In the genomic region with DNA sequence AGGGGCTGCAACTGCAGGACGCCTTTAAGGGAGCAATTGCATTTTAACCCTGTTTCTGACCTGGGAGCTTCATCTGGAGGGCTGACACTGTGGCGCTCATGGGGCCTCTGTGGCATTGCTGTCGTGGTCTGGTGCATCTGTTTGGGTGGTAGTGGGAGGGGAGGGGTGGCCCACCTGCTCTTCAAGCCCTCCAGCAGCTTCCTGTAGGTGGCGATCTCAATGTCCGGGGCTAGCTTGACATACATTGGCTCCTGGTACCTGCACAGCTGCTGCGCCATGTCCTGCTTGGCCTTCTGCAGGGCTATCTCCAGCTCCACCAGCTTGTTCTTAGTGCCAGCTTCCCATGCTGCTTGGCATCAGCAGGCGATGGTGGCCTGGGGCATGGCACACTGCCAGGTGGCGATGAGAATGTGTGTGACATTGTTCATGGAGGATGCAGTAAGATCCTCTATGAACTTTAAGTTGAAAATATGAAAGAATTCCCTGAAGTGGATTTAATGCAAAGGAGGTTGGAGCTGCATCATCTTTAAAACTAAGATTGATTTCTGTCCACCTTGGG, we compare ENCODE assay signal across 37 cellular contexts. TPM values are rescaled to one million over a fixed set of nuclear protein-coding genes. Genes with fewer than 3 reads are reported as not detected.
DNase-seq lines count a peak whose midpoint lies in the region; ATAC-seq and TF ChIP-seq lines count a peak whose summit lies in the region.
"Had no signal": no experiment of that assay in that cellular context is flagged by ENCODE, and none has a peak within 500 bp of the region (broad histone marks: within the 10 kb centered on the region; RNA-seq: fewer than 3 reads in every experiment).

No MANE protein-coding gene starts in this region.

- H3K79me1 ChIP-seq in H9 (ENCODE audit: insufficient read depth, low read depth, low read length, poor library complexity, severe bottlenecking): no peaks in the 10 kb centered on the region

- H3K4me1 Mint-ChIP-seq in H9 (peaks cover 8 to 9% of the 10 kb centered on the region in 2 experiments), Calu3 (ENCODE audit: low read depth, unreplicated experiment) (no peaks in the 10 kb centered on the region)
- H3K4me1 Mint-ChIP-seq: activated naive CD8-positive, alpha-beta T cell treated with anti-CD3 and anti-CD28 coated beads for 36 hours; B cell; CD4-positive, alpha-beta memory T cell; naive B cell had no signal

- no peaks in the 10 kb centered on the region for H3K9me2 ChIP-seq in OCI-LY1 (ENCODE audit: low read depth, low read length)

- H3K9ac ChIP-seq in H9 (ENCODE audit: extremely low read depth, insufficient read length, low read length) (no peak overlapping the region), OCI-LY1 (ENCODE audit: low read length) (no peak overlapping the region)

- no peak overlapping the region for H2BK15ac ChIP-seq in H9 (ENCODE audit: low read depth, low read length)

- H3K4me3 ChIP-seq in A673 (ENCODE audit: low read depth, low read length, poor library complexity, severe bottlenecking) (no peak overlapping the region), OCI-LY1 (ENCODE audit: low read depth, low read length, poor library complexity, severe bottlenecking) (no peak overlapping the region), iPS DF 6.9 (ENCODE audit: low read length) (no peak overlapping the region)
- H3K4me3 ChIP-seq: GM12878, PC-9, smooth muscle cell, thoracic aorta had no signal

- peaks cover 10% of the 10 kb centered on the region for H3K27me3 Mint-ChIP-seq in H9 (ENCODE audit: low read depth)
- peaks cover 36% of the 10 kb centered on the region for H3K27me3 Mint-ChIP-seq in Calu3 (ENCODE audit: unreplicated experiment)
- H3K27me3 Mint-ChIP-seq: activated naive CD8-positive, alpha-beta T cell treated with anti-CD3 and anti-CD28 coated beads for 36 hours had no signal

- H3K23ac ChIP-seq in H9 (ENCODE audit: insufficient read length, low read depth, low read length): no peak overlapping the region

- no peaks in the 10 kb centered on the region for H3K36me3 ChIP-seq in A673 (ENCODE audit: insufficient read depth, low read length, poor library complexity, severe bottlenecking)
- H3K36me3 ChIP-seq in OCI-LY1 (ENCODE audit: insufficient read depth, low read length): no peaks in the 10 kb centered on the region
- no peaks in the 10 kb centered on the region for H3K36me3 ChIP-seq in iPS DF 6.9 (ENCODE audit: control insufficient read depth, insufficient read depth, low read length)
- H3K36me3 ChIP-seq: thoracic aorta had no signal

- intact Hi-C loops in A673 (cut with micrococcal nuclease; ENCODE audit: unreplicated experiment): no loop called here
- intact Hi-C loops in Calu3 (cut with micrococcal nuclease; ENCODE audit: unreplicated experiment): no loop called here

- no peak overlapping the region for H4K5ac ChIP-seq in H9 (ENCODE audit: insufficient read length, low read depth, low read length)

- no peak overlapping the region for H2BK12ac ChIP-seq in H9 (ENCODE audit: insufficient read length, low read depth, low read length)

- no peak overlapping the region for H2BK5ac ChIP-seq in H9 (ENCODE audit: insufficient read length, low read length)

- H3K18ac ChIP-seq in H9 (ENCODE audit: insufficient read length, low read depth, low read length): no peak overlapping the region

- H3K4me2 ChIP-seq in H9 (ENCODE audit: insufficient read depth, insufficient read length, low read length) (no peak overlapping the region), OCI-LY1 (ENCODE audit: low read length) (no peak overlapping the region)
- H3K4me2 ChIP-seq: PC-9, smooth muscle cell had no signal

- no peak overlapping the region for H4K8ac ChIP-seq in H9 (replicated peaks; ENCODE audit: insufficient read length, low read depth, low read length)

- H3K4me1 ChIP-seq in A673 (ENCODE audit: insufficient read depth, low read length, poor library complexity, severe bottlenecking): no peaks in the 10 kb centered on the region
- no peaks in the 10 kb centered on the region for H3K4me1 ChIP-seq in H9 (ENCODE audit: insufficient read depth, low read length)
- no peaks in the 10 kb centered on the region for H3K4me1 ChIP-seq in OCI-LY1 (ENCODE audit: insufficient read depth, low read length, severe bottlenecking)
- no peaks in the 10 kb centered on the region for H3K4me1 ChIP-seq in iPS DF 6.9 (ENCODE audit: control insufficient read depth, insufficient read depth, low read length)

- H3F3A ChIP-seq in OCI-LY1 (ENCODE audit: insufficient read depth, low read length): no peaks in the 10 kb centered on the region

- H3K4me3 Mint-ChIP-seq in H9 (no peak overlapping the region), Calu3 (ENCODE audit: low read depth, unreplicated experiment) (no peak overlapping the region)
- H3K4me3 Mint-ChIP-seq: activated CD8-positive, alpha-beta memory T cell treated with anti-CD3 and anti-CD28 coated beads, Interleukin-2, amount 10 ng/mL, durations not matched to agents 7 days and 5 days; activated naive CD8-positive, alpha-beta T cell treated with anti-CD3 and anti-CD28 coated beads for 36 hours; activated T-cell treated with anti-CD3 and anti-CD28 coated beads, Interleukin-2, amount 50 U/mL, for 4 hours; B cell; CD4-positive, alpha-beta memory T cell; effector memory CD8-positive, alpha-beta T cell; HFFc6; naive B cell; stimulated activated naive CD8-positive, alpha-beta T cell treated with anti-CD3 and anti-CD28 coated beads, Interleukin-15, Interleukin-2, amounts not matched to agents 100 ng/mL and 50 ng/mL, for 24 hours; T-helper 17 cell had no signal

- no peak overlapping the region for H2AFZ ChIP-seq in H9 (ENCODE audit: low read length)
- no peak overlapping the region for H2AFZ ChIP-seq in OCI-LY1 (ENCODE audit: low read length)
- H2AFZ ChIP-seq: PC-9 had no signal

- H3K9me3 ChIP-seq in A673 (ENCODE audit: low read depth, low read length, poor library complexity, severe bottlenecking) (no peaks in the 10 kb centered on the region), H9 (ENCODE audit: control insufficient read depth, low read depth, low read length) (no peaks in the 10 kb centered on the region), OCI-LY1 (ENCODE audit: low read length) (no peaks in the 10 kb centered on the region), iPS DF 6.9 (ENCODE audit: control insufficient read depth, insufficient read depth, low read length) (no peaks in the 10 kb centered on the region)
- H3K9me3 ChIP-seq: thoracic aorta had no signal

- H3K79me2 ChIP-seq in H9 (ENCODE audit: insufficient read depth, low read length) (no peaks in the 10 kb centered on the region), OCI-LY1 (ENCODE audit: insufficient read depth, low read length) (no peaks in the 10 kb centered on the region)

- H2BK20ac ChIP-seq in H9 (ENCODE audit: low read depth, low read length, poor library complexity, severe bottlenecking): no peak overlapping the region

- no peak overlapping the region for H3K56ac ChIP-seq in H9 (ENCODE audit: insufficient read length, low read depth, low read length)

- peaks cover 0 to 4% (median 0%) of the 10 kb centered on the region in 3 experiments; a peak in 2 of 7 replicates for H3K36me3 Mint-ChIP-seq in H9 (ENCODE audit: insufficient read depth in 1 of 3, low read depth in 3 of 3)
- H3K36me3 Mint-ChIP-seq in Calu3 (ENCODE audit: insufficient read depth, unreplicated experiment): no peaks in the 10 kb centered on the region
- H3K36me3 Mint-ChIP-seq: activated CD8-positive, alpha-beta memory T cell treated with anti-CD3 and anti-CD28 coated beads, Interleukin-2, amount 10 ng/mL, durations not matched to agents 7 days and 5 days; activated naive CD8-positive, alpha-beta T cell treated with anti-CD3 and anti-CD28 coated beads for 36 hours; CD4-positive, alpha-beta memory T cell had no signal

- peaks cover 5 to 7% of the 10 kb centered on the region in 2 experiments; a peak in 3 of 5 replicates for H3K9me3 Mint-ChIP-seq in H9
- no peaks in the 10 kb centered on the region for H3K9me3 Mint-ChIP-seq in Calu3 (ENCODE audit: low read depth, unreplicated experiment)
- H3K9me3 Mint-ChIP-seq: activated naive CD8-positive, alpha-beta T cell treated with anti-CD3 and anti-CD28 coated beads for 36 hours; activated T-cell treated with anti-CD3 and anti-CD28 coated beads, Interleukin-2, amount 50 U/mL, for 4 hours; effector memory CD8-positive, alpha-beta T cell; HFFc6; stimulated activated naive CD8-positive, alpha-beta T cell treated with anti-CD3 and anti-CD28 coated beads, Interleukin-15, Interleukin-2, amounts not matched to agents 100 ng/mL and 50 ng/mL, for 24 hours had no signal

- ATAC-seq in GM19455 (IDR thresholded peaks at IDR 0.05; ENCODE audit: unreplicated experiment): no peak
- ATAC-seq: activated CD4-positive, CD25-positive, alpha-beta regulatory T cell treated with anti-CD3 and anti-CD28 coated beads, Interleukin-2, amount 50 U/mL, for 24 hours; activated CD8-positive, alpha-beta memory T cell treated with anti-CD3 and anti-CD28 coated beads, Interleukin-2, amount 10 ng/mL, durations not matched to agents 7 days and 5 days; activated T-cell treated with anti-CD3 and anti-CD28 coated beads, Interleukin-2, amount 50 U/mL, for 4 hours; effector memory CD8-positive, alpha-beta T cell; GM12878; right cardiac atrium; Right ventricle myocardium inferior; T-helper 17 cell had no signal

- no peak overlapping the region for H2AK5ac ChIP-seq in H9 (ENCODE audit: insufficient read length, low read length)

- H3K23me2 ChIP-seq in H9 (ENCODE audit: insufficient read length, low read depth, low read length, poor library complexity, severe bottlenecking): peaks cover 3% of the 10 kb centered on the region

- CTCF ChIA-PET in A673 (lab: Charles Lee) (no interaction called here), Calu3 (lab: Charles Lee) (interaction anchor here (0.7 kb wide), 1 partner anchor 754 kb away, joined by 6 read pairs; no protein-coding TSS in a partner anchor)

- H3K14ac ChIP-seq in H9 (ENCODE audit: insufficient read depth, low read length): no peak overlapping the region

- no peak overlapping the region for H3T11ph ChIP-seq in H9 (ENCODE audit: low read length)

- H3K27me3 ChIP-seq in A673 (replicated peaks; ENCODE audit: insufficient read depth, low read depth, low read length, poor library complexity) (no peaks in the 10 kb centered on the region), H9 (ENCODE audit: insufficient read depth, low read length) (no peaks in the 10 kb centered on the region), OCI-LY1 (ENCODE audit: insufficient read depth, low read length) (no peaks in the 10 kb centered on the region; the same call in 1 of the 2 replicates), iPS DF 6.9 (ENCODE audit: control insufficient read depth, insufficient read depth, low read length) (no peaks in the 10 kb centered on the region)

- H4K20me1 ChIP-seq in H9 (ENCODE audit: control insufficient read depth, insufficient read depth, insufficient read length): no peaks in the 10 kb centered on the region
- H4K20me1 ChIP-seq in OCI-LY1 (ENCODE audit: insufficient read depth, low read length): no peaks in the 10 kb centered on the region

- DNase-seq in A673 (ENCODE audit: low spot score) (no peak), H9 (peak; percentile 73), iPS DF 6.9 (ENCODE audit: low read depth, low spot score) (peak; percentile 20), NCI-H187 (lab: John Stamatoyannopoulos, UW) (no peak), inferior parietal cortex (ENCODE audit: extremely low spot score) (no peak), Calu3 (no peak)
- DNase-seq: activated CD4-positive, alpha-beta T cell treated with anti-CD3 and anti-CD28 coated beads, Interleukin-2, amount 50 U/mL, for 4 hours; activated CD8-positive, alpha-beta memory T cell treated with anti-CD3 and anti-CD28 coated beads, Interleukin-2, amount 10 ng/mL, durations not matched to agents 7 days and 5 days; activated gamma-delta T cell; activated naive CD8-positive, alpha-beta T cell treated with anti-CD3 and anti-CD28 coated beads for 36 hours; activated T-cell treated with anti-CD3 and anti-CD28 coated beads, Interleukin-2, amount 50 U/mL, for 4 hours; anterior cingulate cortex; CD4-positive, alpha-beta memory T cell; effector memory CD8-positive, alpha-beta T cell; erythroblast; HFFc6; midbrain; naive B cell; NCI-H1694 treated with DMSO at 0.1 percent for 48 hours; NCI-H2171 treated with DMSO at 0.1 percent for 48 hours; NCI-H510A treated with DMSO at 0.1 percent for 48 hours; PC-9; right cardiac atrium; stimulated activated CD4-positive, alpha-beta T cell treated with anti-CD3 and anti-CD28 coated beads, Interleukin-1b, Interleukin-23, amount 100 ng/mL, for 48 hours; T-helper 17 cell had no signal

- WGBS in H9 (ENCODE audit: extremely low coverage, insufficient read length, low lambda C conversion rate): no CpG with 5 or more reads among the region's 8 CpGs
- WGBS in iPS DF 6.9 (ENCODE audit: insufficient coverage, insufficient read length): no CpG with 5 or more reads among the region's 8 CpGs

- H3K4ac ChIP-seq in H9 (ENCODE audit: low read depth, low read length): no peak overlapping the region

- no peak overlapping the region for H4K91ac ChIP-seq in H9 (ENCODE audit: insufficient read length, low read depth, low read length)

- H2BK120ac ChIP-seq in H9 (ENCODE audit: low read depth, low read length, poor library complexity, severe bottlenecking): no peak overlapping the region

- H3K27ac ChIP-seq in A673 (ENCODE audit: low read depth, low read length, poor library complexity, severe bottlenecking) (no peak overlapping the region), H9 (ENCODE audit: insufficient read length, low read depth, low read length) (no peak overlapping the region), OCI-LY1 (ENCODE audit: low read depth, low read length, poor library complexity, severe bottlenecking) (no peak overlapping the region), iPS DF 6.9 (ENCODE audit: low read length) (no peak overlapping the region)
- H3K27ac ChIP-seq: PC-9, thoracic aorta had no signal

- BruUV-seq in A673 (replicated peaks; lab: Mats Ljungman, UMichigan) (no TSS peak), Calu3 (replicated peaks; lab: Mats Ljungman, UMichigan) (no TSS peak)

- no peak overlapping the region for H3K27ac Mint-ChIP-seq in H9
- no peak overlapping the region for H3K27ac Mint-ChIP-seq in Calu3 (ENCODE audit: unreplicated experiment)
- H3K27ac Mint-ChIP-seq: activated CD8-positive, alpha-beta memory T cell treated with anti-CD3 and anti-CD28 coated beads, Interleukin-2, amount 10 ng/mL, durations not matched to agents 7 days and 5 days; activated naive CD8-positive, alpha-beta T cell treated with anti-CD3 and anti-CD28 coated beads for 36 hours; B cell; CD4-positive, alpha-beta memory T cell; effector memory CD8-positive, alpha-beta T cell; HFFc6; stimulated activated naive CD8-positive, alpha-beta T cell treated with anti-CD3 and anti-CD28 coated beads, Interleukin-15, Interleukin-2, amounts not matched to agents 100 ng/mL and 50 ng/mL, for 24 hours; T-helper 17 cell had no signal

- POLR2A ChIA-PET in A673 (lab: Charles Lee; ENCODE audit: low non-redundant PET): no interaction called here

- TF ChIP-seq CTCF in A673 (conservative IDR thresholded peaks at IDR 0.05; ENCODE audit: low read depth, low read length) (0 out of 2 replicates have a peak, but pooled peaks have one; percentile 20), H9 (conservative IDR thresholded peaks at IDR 0.05) (peak; percentile 62), OCI-LY1 (IDR thresholded peaks at IDR 0.05; ENCODE audit: low read length) (peak; percentile 20), Calu3 (IDR thresholded peaks at IDR 0.05; ENCODE audit: unreplicated experiment) (no peak)

RNA-seq across cellular contexts. Expression of gene KRT82, which starts 7.7 kb away (rescaled TPM):
- total RNA-seq in A673 (2021) (not detected in 2 replicates), H9 (2021) (not detected in 2 replicates), Calu3 (2022) (not detected in 2 replicates)
- total RNA-seq: activated CD8-positive, alpha-beta memory T cell treated with anti-CD3 and anti-CD28 coated beads, Interleukin-2, amount 10 ng/mL, durations not matched to agents 7 days and 5 days; activated naive CD8-positive, alpha-beta T cell treated with anti-CD3 and anti-CD28 coated beads for 36 hours; activated T-cell treated with anti-CD3 and anti-CD28 coated beads, Interleukin-2, amount 50 U/mL, for 4 hours; B cell; bronchial epithelial cell; CD4-positive, alpha-beta memory T cell; GM12878; HFFc6; kidney epithelial cell; PC-9; posterior vena cava; right cardiac atrium; Right ventricle myocardium inferior; smooth muscle cell; T-helper 17 cell; thoracic aorta had no signal

RNA-seq across cellular contexts. Expression of gene KRT75, which starts 20.3 kb away (rescaled TPM):
- total RNA-seq in A673 (2021): not detected in 2 replicates
- total RNA-seq in H9 (2021): not detected in 2 replicates
- total RNA-seq in Calu3 (2022): not detected in 2 replicates
- total RNA-seq: activated CD8-positive, alpha-beta memory T cell treated with anti-CD3 and anti-CD28 coated beads, Interleukin-2, amount 10 ng/mL, durations not matched to agents 7 days and 5 days; activated naive CD8-positive, alpha-beta T cell treated with anti-CD3 and anti-CD28 coated beads for 36 hours; activated T-cell treated with anti-CD3 and anti-CD28 coated beads, Interleukin-2, amount 50 U/mL, for 4 hours; B cell; CD4-positive, alpha-beta memory T cell; GM12878; HFFc6; kidney epithelial cell; PC-9; posterior vena cava; right cardiac atrium; Right ventricle myocardium inferior; T-helper 17 cell; thoracic aorta had no signal

RNA-seq across cellular contexts. Expression of gene KRT84, which starts 28.4 kb away (rescaled TPM):
- not detected in 2 replicates for total RNA-seq in A673 (2021)
- total RNA-seq in H9 (2021): not detected in 2 replicates
- not detected in 2 replicates for total RNA-seq in Calu3 (2022)
- total RNA-seq: activated CD8-positive, alpha-beta memory T cell treated with anti-CD3 and anti-CD28 coated beads, Interleukin-2, amount 10 ng/mL, durations not matched to agents 7 days and 5 days; activated naive CD8-positive, alpha-beta T cell treated with anti-CD3 and anti-CD28 coated beads for 36 hours; activated T-cell treated with anti-CD3 and anti-CD28 coated beads, Interleukin-2, amount 50 U/mL, for 4 hours; B cell; bronchial epithelial cell; CD4-positive, alpha-beta memory T cell; GM12878; HFFc6; kidney epithelial cell; PC-9; posterior vena cava; right cardiac atrium; Right ventricle myocardium inferior; T-helper 17 cell; thoracic aorta had no signal

RNA-seq across cellular contexts. Expression of gene KRT6B, which starts 38.1 kb away (rescaled TPM):
- total RNA-seq in A673 (2021) (not detected in 2 replicates), H9 (2021) (not detected in 2 replicates), Calu3 (2022) (2.2 and 5.6 TPM in 2 replicates)
- total RNA-seq: activated CD8-positive, alpha-beta memory T cell treated with anti-CD3 and anti-CD28 coated beads, Interleukin-2, amount 10 ng/mL, durations not matched to agents 7 days and 5 days; activated naive CD8-positive, alpha-beta T cell treated with anti-CD3 and anti-CD28 coated beads for 36 hours; activated T-cell treated with anti-CD3 and anti-CD28 coated beads, Interleukin-2, amount 50 U/mL, for 4 hours; B cell; CD4-positive, alpha-beta memory T cell; GM12878; HFFc6; kidney epithelial cell; posterior vena cava; right cardiac atrium; Right ventricle myocardium inferior; T-helper 17 cell had no signal

RNA-seq across cellular contexts. Expression of gene KRT85, which starts 46.6 kb away (rescaled TPM):
- not detected in 2 replicates for total RNA-seq in A673 (2021)
- total RNA-seq in H9 (2021): not detected in 2 replicates
- not detected in 2 replicates for total RNA-seq in Calu3 (2022)
- total RNA-seq: activated CD8-positive, alpha-beta memory T cell treated with anti-CD3 and anti-CD28 coated beads, Interleukin-2, amount 10 ng/mL, durations not matched to agents 7 days and 5 days; activated naive CD8-positive, alpha-beta T cell treated with anti-CD3 and anti-CD28 coated beads for 36 hours; activated T-cell treated with anti-CD3 and anti-CD28 coated beads, Interleukin-2, amount 50 U/mL, for 4 hours; B cell; bronchial epithelial cell; CD4-positive, alpha-beta memory T cell; HFFc6; kidney epithelial cell; PC-9; posterior vena cava; right cardiac atrium; Right ventricle myocardium inferior; smooth muscle cell; T-helper 17 cell; thoracic aorta had no signal

Comparison
In these comparisons a context has a peak if more than half of its experiments do, and no peak if none do; other contexts are left out.
1. DNase-seq: peak in H9 (single experiment) and iPS DF 6.9 (single experiment); none in A673 (single experiment), NCI-H187 (0 of 2), inferior parietal cortex (single experiment) and Calu3 (single experiment).